In the genomic region with DNA sequence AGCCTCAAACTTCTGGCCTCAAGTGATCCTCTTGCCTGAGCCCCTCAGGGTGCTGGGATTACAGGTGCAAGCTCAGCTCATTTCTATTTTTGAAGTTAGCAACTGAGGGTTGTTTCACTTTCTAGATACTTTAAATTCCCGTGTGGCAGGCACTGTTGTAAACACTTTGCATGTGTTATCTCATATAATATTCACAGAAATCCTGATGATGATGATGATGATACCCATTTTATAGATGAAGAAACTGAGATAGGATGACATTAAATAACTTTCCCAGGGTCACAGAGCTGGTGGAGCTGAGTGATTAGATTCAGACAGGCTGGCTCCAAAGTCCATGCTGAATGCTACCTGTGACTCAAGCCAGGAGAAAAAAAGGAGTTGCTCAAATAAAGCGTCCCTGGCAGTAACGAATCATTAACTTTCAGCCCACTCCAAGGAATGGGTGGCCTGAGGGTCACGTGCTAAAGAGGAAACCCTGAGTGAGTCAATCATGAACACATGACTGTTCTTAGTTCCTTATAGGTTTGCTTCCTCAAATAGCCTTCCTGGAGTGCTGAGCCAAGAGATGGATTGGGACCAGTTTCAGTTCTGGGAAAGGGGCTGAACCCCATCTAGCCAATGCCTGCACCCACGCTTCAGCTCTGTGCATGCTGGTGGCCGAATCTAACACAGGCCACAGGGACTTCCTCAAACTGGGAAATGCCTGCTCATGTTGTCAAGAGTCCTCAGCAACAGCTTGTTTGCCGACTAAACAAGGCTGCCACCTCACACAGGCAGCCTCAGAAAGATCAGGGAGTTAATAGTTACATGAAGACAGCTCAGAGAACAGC, we compare ENCODE assay signal across 1 cellular context.
TF ChIP-seq lines count a peak whose summit lies in the region.

No MANE protein-coding gene starts in this region.

TF ChIP-seq in HepG2, 621 proteins besides CTCF, POLR2A, EP300 and RAD21 (continued from another document and continues in another):
- TF ChIP-seq, protein P1, sequence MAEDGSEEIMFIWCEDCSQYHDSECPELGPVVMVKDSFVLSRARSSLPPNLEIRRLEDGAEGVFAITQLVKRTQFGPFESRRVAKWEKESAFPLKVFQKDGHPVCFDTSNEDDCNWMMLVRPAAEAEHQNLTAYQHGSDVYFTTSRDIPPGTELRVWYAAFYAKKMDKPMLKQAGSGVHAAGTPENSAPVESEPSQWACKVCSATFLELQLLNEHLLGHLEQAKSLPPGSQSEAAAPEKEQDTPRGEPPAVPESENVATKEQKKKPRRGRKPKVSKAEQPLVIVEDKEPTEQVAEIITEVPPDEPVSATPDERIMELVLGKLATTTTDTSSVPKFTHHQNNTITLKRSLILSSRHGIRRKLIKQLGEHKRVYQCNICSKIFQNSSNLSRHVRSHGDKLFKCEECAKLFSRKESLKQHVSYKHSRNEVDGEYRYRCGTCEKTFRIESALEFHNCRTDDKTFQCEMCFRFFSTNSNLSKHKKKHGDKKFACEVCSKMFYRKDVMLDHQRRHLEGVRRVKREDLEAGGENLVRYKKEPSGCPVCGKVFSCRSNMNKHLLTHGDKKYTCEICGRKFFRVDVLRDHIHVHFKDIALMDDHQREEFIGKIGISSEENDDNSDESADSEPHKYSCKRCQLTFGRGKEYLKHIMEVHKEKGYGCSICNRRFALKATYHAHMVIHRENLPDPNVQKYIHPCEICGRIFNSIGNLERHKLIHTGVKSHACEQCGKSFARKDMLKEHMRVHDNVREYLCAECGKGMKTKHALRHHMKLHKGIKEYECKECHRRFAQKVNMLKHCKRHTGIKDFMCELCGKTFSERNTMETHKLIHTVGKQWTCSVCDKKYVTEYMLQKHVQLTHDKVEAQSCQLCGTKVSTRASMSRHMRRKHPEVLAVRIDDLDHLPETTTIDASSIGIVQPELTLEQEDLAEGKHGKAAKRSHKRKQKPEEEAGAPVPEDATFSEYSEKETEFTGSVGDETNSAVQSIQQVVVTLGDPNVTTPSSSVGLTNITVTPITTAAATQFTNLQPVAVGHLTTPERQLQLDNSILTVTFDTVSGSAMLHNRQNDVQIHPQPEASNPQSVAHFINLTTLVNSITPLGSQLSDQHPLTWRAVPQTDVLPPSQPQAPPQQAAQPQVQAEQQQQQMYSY (CRISPR knock-in tag; IDR thresholded peaks at IDR 0.05) = peak; percentile 77; the same call in 1 of the 2 replicates
- TF ChIP-seq, protein P2, sequence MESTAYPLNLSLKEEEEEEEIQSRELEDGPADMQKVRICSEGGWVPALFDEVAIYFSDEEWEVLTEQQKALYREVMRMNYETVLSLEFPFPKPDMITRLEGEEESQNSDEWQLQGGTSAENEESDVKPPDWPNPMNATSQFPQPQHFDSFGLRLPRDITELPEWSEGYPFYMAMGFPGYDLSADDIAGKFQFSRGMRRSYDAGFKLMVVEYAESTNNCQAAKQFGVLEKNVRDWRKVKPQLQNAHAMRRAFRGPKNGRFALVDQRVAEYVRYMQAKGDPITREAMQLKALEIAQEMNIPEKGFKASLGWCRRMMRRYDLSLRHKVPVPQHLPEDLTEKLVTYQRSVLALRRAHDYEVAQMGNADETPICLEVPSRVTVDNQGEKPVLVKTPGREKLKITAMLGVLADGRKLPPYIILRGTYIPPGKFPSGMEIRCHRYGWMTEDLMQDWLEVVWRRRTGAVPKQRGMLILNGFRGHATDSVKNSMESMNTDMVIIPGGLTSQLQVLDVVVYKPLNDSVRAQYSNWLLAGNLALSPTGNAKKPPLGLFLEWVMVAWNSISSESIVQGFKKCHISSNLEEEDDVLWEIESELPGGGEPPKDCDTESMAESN (CRISPR knock-in tag; conservative IDR thresholded peaks at IDR 0.05) = 0 out of 2 replicates have a peak, but pooled peaks have one; percentile 14
- TF ChIP-seq ZNF605 (CRISPR knock-in tag; IDR thresholded peaks at IDR 0.05) (0 out of 2 replicates have a peak, but pooled peaks have one; percentile 31), ZNF724P (CRISPR knock-in tag; IDR thresholded peaks at IDR 0.05; ENCODE audit: borderline replicate concordance) (peak; percentile 23; the same call in 1 of the 2 replicates), POLR2AphosphoS5 (IDR thresholded peaks at IDR 0.05; ENCODE audit: low read depth, low read length) (peak; percentile 55), KAT7 (CRISPR knock-in tag; IDR thresholded peaks at IDR 0.05; ENCODE audit: borderline replicate concordance) (no peak), XRCC5 (optimal IDR thresholded peaks at IDR 0.05; ENCODE audit: low read length) (peak; percentile 60), HOXA3 (CRISPR knock-in tag; IDR thresholded peaks at IDR 0.05) (peak; percentile 49; the same call in 1 of the 2 replicates), SNAI1 (CRISPR knock-in tag; IDR thresholded peaks at IDR 0.05; ENCODE audit: borderline replicate concordance) (no peak), HHEX (CRISPR knock-in tag; IDR thresholded peaks at IDR 0.05) (0 out of 2 replicates have a peak, but pooled peaks have one; percentile 41), TOE1 (CRISPR knock-in tag; IDR thresholded peaks at IDR 0.05) (0 out of 2 replicates have a peak, but pooled peaks have one; percentile 44), RXRA (CRISPR knock-in tag; IDR thresholded peaks at IDR 0.05) (peak; percentile 51), TARDBP (CRISPR knock-in tag; IDR thresholded peaks at IDR 0.05) (peak; percentile 68), IRF2 (CRISPR knock-in tag; IDR thresholded peaks at IDR 0.05) (peak; percentile 68; the same call in 1 of the 2 replicates), FOXA3 (CRISPR knock-in tag; IDR thresholded peaks at IDR 0.05) (peak; percentile 65), TRIM24 (CRISPR knock-in tag; IDR thresholded peaks at IDR 0.05) (no peak), MED1 (CRISPR knock-in tag; IDR thresholded peaks at IDR 0.05) (peak; percentile 67; the same call in 1 of the 2 replicates), GATAD1 (CRISPR knock-in tag; IDR thresholded peaks at IDR 0.05) (peak; percentile 56; the same call in 1 of the 2 replicates), KLF13 (CRISPR knock-in tag; IDR thresholded peaks at IDR 0.05) (no peak), ZBTB1 (CRISPR knock-in tag; IDR thresholded peaks at IDR 0.05; ENCODE audit: borderline replicate concordance) (no peak), ZNF772 (CRISPR knock-in tag; IDR thresholded peaks at IDR 0.05) (0 out of 2 replicates have a peak, but pooled peaks have one; percentile 35), POLR2G (IDR thresholded peaks at IDR 0.05; ENCODE audit: low read depth, low read length) (peak; percentile 73), U2AF1 (optimal IDR thresholded peaks at IDR 0.05; ENCODE audit: low read depth, low read length) (no peak), KMT2A (CRISPR knock-in tag; IDR thresholded peaks at IDR 0.05) (0 out of 2 replicates have a peak, but pooled peaks have one; percentile 13), PHF20 (CRISPR knock-in tag; IDR thresholded peaks at IDR 0.05) (peak; percentile 76), ZNF737 (CRISPR knock-in tag; IDR thresholded peaks at IDR 0.05; ENCODE audit: borderline replicate concordance) (peak; percentile 39; the same call in 1 of the 2 replicates)
- TF ChIP-seq, protein P3, sequence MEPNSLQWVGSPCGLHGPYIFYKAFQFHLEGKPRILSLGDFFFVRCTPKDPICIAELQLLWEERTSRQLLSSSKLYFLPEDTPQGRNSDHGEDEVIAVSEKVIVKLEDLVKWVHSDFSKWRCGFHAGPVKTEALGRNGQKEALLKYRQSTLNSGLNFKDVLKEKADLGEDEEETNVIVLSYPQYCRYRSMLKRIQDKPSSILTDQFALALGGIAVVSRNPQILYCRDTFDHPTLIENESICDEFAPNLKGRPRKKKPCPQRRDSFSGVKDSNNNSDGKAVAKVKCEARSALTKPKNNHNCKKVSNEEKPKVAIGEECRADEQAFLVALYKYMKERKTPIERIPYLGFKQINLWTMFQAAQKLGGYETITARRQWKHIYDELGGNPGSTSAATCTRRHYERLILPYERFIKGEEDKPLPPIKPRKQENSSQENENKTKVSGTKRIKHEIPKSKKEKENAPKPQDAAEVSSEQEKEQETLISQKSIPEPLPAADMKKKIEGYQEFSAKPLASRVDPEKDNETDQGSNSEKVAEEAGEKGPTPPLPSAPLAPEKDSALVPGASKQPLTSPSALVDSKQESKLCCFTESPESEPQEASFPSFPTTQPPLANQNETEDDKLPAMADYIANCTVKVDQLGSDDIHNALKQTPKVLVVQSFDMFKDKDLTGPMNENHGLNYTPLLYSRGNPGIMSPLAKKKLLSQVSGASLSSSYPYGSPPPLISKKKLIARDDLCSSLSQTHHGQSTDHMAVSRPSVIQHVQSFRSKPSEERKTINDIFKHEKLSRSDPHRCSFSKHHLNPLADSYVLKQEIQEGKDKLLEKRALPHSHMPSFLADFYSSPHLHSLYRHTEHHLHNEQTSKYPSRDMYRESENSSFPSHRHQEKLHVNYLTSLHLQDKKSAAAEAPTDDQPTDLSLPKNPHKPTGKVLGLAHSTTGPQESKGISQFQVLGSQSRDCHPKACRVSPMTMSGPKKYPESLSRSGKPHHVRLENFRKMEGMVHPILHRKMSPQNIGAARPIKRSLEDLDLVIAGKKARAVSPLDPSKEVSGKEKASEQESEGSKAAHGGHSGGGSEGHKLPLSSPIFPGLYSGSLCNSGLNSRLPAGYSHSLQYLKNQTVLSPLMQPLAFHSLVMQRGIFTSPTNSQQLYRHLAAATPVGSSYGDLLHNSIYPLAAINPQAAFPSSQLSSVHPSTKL (CRISPR knock-in tag; IDR thresholded peaks at IDR 0.05) = peak; percentile 80
- TF ChIP-seq, protein P4, sequence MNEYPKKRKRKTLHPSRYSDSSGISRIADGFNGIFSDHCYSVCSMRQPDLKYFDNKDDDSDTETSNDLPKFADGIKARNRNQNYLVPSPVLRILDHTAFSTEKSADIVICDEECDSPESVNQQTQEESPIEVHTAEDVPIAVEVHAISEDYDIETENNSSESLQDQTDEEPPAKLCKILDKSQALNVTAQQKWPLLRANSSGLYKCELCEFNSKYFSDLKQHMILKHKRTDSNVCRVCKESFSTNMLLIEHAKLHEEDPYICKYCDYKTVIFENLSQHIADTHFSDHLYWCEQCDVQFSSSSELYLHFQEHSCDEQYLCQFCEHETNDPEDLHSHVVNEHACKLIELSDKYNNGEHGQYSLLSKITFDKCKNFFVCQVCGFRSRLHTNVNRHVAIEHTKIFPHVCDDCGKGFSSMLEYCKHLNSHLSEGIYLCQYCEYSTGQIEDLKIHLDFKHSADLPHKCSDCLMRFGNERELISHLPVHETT (CRISPR knock-in tag; conservative IDR thresholded peaks at IDR 0.05) = peak; percentile 43; the same call in 1 of the 2 replicates
- TF ChIP-seq, protein P5, sequence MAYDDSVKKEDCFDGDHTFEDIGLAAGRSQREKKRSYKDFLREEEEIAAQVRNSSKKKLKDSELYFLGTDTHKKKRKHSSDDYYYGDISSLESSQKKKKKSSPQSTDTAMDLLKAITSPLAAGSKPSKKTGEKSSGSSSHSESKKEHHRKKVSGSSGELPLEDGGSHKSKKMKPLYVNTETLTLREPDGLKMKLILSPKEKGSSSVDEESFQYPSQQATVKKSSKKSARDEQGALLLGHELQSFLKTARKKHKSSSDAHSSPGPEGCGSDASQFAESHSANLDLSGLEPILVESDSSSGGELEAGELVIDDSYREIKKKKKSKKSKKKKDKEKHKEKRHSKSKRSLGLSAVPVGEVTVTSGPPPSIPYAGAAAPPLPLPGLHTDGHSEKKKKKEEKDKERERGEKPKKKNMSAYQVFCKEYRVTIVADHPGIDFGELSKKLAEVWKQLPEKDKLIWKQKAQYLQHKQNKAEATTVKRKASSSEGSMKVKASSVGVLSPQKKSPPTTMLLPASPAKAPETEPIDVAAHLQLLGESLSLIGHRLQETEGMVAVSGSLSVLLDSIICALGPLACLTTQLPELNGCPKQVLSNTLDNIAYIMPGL (CRISPR knock-in tag; IDR thresholded peaks at IDR 0.05; ENCODE audit: borderline replicate concordance in 1 of 2, low read depth in 1 of 2) = peak in 1 of 2 experiments; percentile 41; a peak in 1 of 4 replicates
- TF ChIP-seq, protein P6, sequence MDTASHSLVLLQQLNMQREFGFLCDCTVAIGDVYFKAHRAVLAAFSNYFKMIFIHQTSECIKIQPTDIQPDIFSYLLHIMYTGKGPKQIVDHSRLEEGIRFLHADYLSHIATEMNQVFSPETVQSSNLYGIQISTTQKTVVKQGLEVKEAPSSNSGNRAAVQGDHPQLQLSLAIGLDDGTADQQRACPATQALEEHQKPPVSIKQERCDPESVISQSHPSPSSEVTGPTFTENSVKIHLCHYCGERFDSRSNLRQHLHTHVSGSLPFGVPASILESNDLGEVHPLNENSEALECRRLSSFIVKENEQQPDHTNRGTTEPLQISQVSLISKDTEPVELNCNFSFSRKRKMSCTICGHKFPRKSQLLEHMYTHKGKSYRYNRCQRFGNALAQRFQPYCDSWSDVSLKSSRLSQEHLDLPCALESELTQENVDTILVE (CRISPR knock-in tag; IDR thresholded peaks at IDR 0.05) = peak; percentile 66; the same call in 1 of the 2 replicates
- TF ChIP-seq, protein P7, sequence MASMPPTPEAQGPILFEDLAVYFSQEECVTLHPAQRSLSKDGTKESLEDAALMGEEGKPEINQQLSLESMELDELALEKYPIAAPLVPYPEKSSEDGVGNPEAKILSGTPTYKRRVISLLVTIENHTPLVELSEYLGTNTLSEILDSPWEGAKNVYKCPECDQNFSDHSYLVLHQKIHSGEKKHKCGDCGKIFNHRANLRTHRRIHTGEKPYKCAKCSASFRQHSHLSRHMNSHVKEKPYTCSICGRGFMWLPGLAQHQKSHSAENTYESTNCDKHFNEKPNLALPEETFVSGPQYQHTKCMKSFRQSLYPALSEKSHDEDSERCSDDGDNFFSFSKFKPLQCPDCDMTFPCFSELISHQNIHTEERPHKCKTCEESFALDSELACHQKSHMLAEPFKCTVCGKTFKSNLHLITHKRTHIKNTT (CRISPR knock-in tag; IDR thresholded peaks at IDR 0.05) = no peak
- TF ChIP-seq, protein P8, sequence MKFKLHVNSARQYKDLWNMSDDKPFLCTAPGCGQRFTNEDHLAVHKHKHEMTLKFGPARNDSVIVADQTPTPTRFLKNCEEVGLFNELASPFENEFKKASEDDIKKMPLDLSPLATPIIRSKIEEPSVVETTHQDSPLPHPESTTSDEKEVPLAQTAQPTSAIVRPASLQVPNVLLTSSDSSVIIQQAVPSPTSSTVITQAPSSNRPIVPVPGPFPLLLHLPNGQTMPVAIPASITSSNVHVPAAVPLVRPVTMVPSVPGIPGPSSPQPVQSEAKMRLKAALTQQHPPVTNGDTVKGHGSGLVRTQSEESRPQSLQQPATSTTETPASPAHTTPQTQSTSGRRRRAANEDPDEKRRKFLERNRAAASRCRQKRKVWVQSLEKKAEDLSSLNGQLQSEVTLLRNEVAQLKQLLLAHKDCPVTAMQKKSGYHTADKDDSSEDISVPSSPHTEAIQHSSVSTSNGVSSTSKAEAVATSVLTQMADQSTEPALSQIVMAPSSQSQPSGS (CRISPR knock-in tag; IDR thresholded peaks at IDR 0.05) = peak; percentile 20; the same call in 1 of the 2 replicates
- TF ChIP-seq, protein P9, sequence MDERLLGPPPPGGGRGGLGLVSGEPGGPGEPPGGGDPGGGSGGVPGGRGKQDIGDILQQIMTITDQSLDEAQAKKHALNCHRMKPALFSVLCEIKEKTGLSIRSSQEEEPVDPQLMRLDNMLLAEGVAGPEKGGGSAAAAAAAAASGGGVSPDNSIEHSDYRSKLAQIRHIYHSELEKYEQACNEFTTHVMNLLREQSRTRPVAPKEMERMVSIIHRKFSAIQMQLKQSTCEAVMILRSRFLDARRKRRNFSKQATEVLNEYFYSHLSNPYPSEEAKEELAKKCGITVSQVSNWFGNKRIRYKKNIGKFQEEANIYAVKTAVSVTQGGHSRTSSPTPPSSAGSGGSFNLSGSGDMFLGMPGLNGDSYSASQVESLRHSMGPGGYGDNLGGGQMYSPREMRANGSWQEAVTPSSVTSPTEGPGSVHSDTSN (CRISPR knock-in tag; IDR thresholded peaks at IDR 0.05) = peak; percentile 66; the same call in 1 of the 2 replicates
